29 cellular contexts compared by ENCODE assay signal in genomic region chr2:148998162-148998830, GRCh38. TPM values are rescaled to one million over a fixed set of nuclear protein-coding genes. Genes with fewer than 3 reads are reported as not detected.
A peak's percentile ranks its signal among the peaks of the same experiment; 100 is the strongest.
DNase-seq lines count a peak whose midpoint lies in the region; ATAC-seq and TF ChIP-seq lines count a peak whose summit lies in the region.
"Had no signal": no experiment of that assay in that cellular context is flagged by ENCODE, and none has a peak within 500 bp of the region (broad histone marks: within the 10 kb centered on the region; RNA-seq: fewer than 3 reads in every experiment).

No MANE protein-coding gene starts in this region.

- H3K36me3 Mint-ChIP-seq in WTC11: peaks cover 61% of the 10 kb centered on the region
- H3K36me3 Mint-ChIP-seq: CD14-positive monocyte had no signal

- intact Hi-C loops in Right ventricle myocardium inferior (cut with DNase I) (no loop called here), cardiac septum (cut with DNase I) (no loop called here), heart right ventricle (cut with DNase I) (loop anchor here in 7 of 10 donors (10.0 kb wide), 6 partner anchors 353 to 1063 kb away; partner anchors contain the start of gene EPC2 (in 1 of the 7)), aorta (cut with DNase I) (loop anchor here in 1 of 2 donors (10.0 kb wide), 2 partner anchors 433 to 1013 kb away; no protein-coding TSS in a partner anchor)

- H3K27ac Mint-ChIP-seq in WTC11: peak overlapping the region; percentile 63; the same call in 1 of the 2 replicates
- H3K27ac Mint-ChIP-seq: effector memory CD8-positive, alpha-beta T cell had no signal

- H3K4me3 ChIP-seq in heart right ventricle (no peak overlapping the region), aorta (ENCODE audit: low read length in 2 of 2) (no peak overlapping the region)
- H3K4me3 ChIP-seq: left lung, prostate gland, sigmoid colon, upper lobe of left lung had no signal

- DNase-seq in Right ventricle myocardium inferior (ENCODE audit: missing footprints): no peak
- no peak for DNase-seq in cardiac septum (ENCODE audit: low spot score)
- no peak for DNase-seq in WTC11 (ENCODE audit: low spot score)
- peak; percentile 27 to 48 for DNase-seq in heart right ventricle
- DNase-seq in aorta: no peak
- no peak for DNase-seq in UCSD-AML1 (lab: John Stamatoyannopoulos, UW; ENCODE audit: unreplicated experiment)
- DNase-seq in epidermal melanocyte (ENCODE audit: insufficient read length, low spot score): no peak
- DNase-seq in 8988T: no peak
- DNase-seq: activated CD4-positive, alpha-beta T cell treated with anti-CD3 and anti-CD28 coated beads for 4 hours; activated CD8-positive, alpha-beta memory T cell treated with anti-CD3 and anti-CD28 coated beads for 24 hours; activated effector memory CD4-positive, alpha-beta T cell treated with Interleukin-2 at 50 U/mL for 16 hours; activated T-cell treated with anti-CD3 and anti-CD28 coated beads for 4 hours; Caco-2; cortex of kidney; DND-41; effector memory CD8-positive, alpha-beta T cell; GOT3; islet precursor cell; left lung; mesendoderm; NCI-H187; NCI-H526; SIG-M5; sigmoid colon; stimulated activated CD4-positive, alpha-beta T cell treated with anti-CD3 and anti-CD28 coated beads, Interleukin-4, amount 100 ng/mL, for 24 hours had no signal

- H3K36me3 ChIP-seq in heart right ventricle (no peaks in the 10 kb centered on the region), aorta (ENCODE audit: control insufficient read depth in 1 of 2, insufficient read depth in 2 of 2, low read length in 1 of 2) (no peaks in the 10 kb centered on the region)
- H3K36me3 ChIP-seq: left lung, prostate gland, sigmoid colon, upper lobe of left lung had no signal

- CTCF ChIA-PET in WTC11 (lab: Charles Lee): no interaction called here

- no peaks in the 10 kb centered on the region for H3K27me3 Mint-ChIP-seq in WTC11 (ENCODE audit: low read depth)

- peaks cover 0 to 8% (median 0%) of the 10 kb centered on the region in 9 donors for H3K4me1 ChIP-seq in heart right ventricle
- no peaks in the 10 kb centered on the region for H3K4me1 ChIP-seq in aorta (ENCODE audit: control insufficient read depth in 1 of 2, insufficient read depth in 2 of 2, low read length in 2 of 2)
- H3K4me1 ChIP-seq: left lung, sigmoid colon, upper lobe of left lung had no signal

- 63 to 72% methylated on average over 16 of the region's 16 CpGs for WGBS in heart right ventricle, 2 donors
- 57 to 59% methylated on average over 16 of the region's 16 CpGs for WGBS in aorta, 2 donors

- POLR2A ChIA-PET in WTC11 (lab: Charles Lee): no interaction called here

- ATAC-seq in Right ventricle myocardium inferior (peak; percentile 53), WTC11 (no peak), heart right ventricle (peak in 7 of 8 donors; percentile 29 to 83 (median 44)), aorta (ENCODE audit: low FRiP score) (peak; percentile 39)
- ATAC-seq: activated naive CD4-positive, alpha-beta T cell treated with anti-CD3 and anti-CD28 coated beads, Interleukin-2, amount 50 U/mL, for 72 hours; effector memory CD8-positive, alpha-beta T cell; left lung had no signal

- TF ChIP-seq CTCF in WTC11 (IDR thresholded peaks at IDR 0.05): no peak
- TF ChIP-seq CTCF in heart right ventricle (IDR thresholded peaks at IDR 0.05): no peak

- peaks cover 47% of the 10 kb centered on the region for H3K4me1 Mint-ChIP-seq in WTC11

- H3K27me3 ChIP-seq in heart right ventricle (peaks cover 0 to 12% (median 9%) of the 10 kb centered on the region in 7 donors), aorta (ENCODE audit: control insufficient read depth in 1 of 2, insufficient read depth in 2 of 2, low read length in 1 of 2) (no peaks in the 10 kb centered on the region)
- H3K27me3 ChIP-seq: upper lobe of left lung had no signal

- H3K27ac ChIP-seq in heart right ventricle (no peak overlapping the region), aorta (ENCODE audit: low read depth in 1 of 2, low read length in 2 of 2) (no peak overlapping the region)
- H3K27ac ChIP-seq: left lung, sigmoid colon, upper lobe of left lung had no signal

- H3K9me3 ChIP-seq in heart right ventricle: no peaks in the 10 kb centered on the region
- H3K9me3 ChIP-seq in aorta (ENCODE audit: control insufficient read depth, low read length): no peaks in the 10 kb centered on the region
- H3K9me3 ChIP-seq: Caco-2, left lung, prostate gland, sigmoid colon, upper lobe of left lung had no signal

- peaks cover 18% of the 10 kb centered on the region for H3K9me3 Mint-ChIP-seq in WTC11
- H3K9me3 Mint-ChIP-seq: activated naive CD4-positive, alpha-beta T cell treated with anti-CD3 and anti-CD28 coated beads, Interleukin-2, amount 50 U/mL, for 72 hours; CD14-positive monocyte; effector memory CD8-positive, alpha-beta T cell had no signal

- H3K4me3 Mint-ChIP-seq in WTC11: peak overlapping the region; percentile 25; the same call in 1 of the 2 replicates
- H3K4me3 Mint-ChIP-seq: CD14-positive monocyte; effector memory CD8-positive, alpha-beta T cell had no signal

TF ChIP-seq in WTC11, 78 proteins besides CTCF, POLR2A, EP300 and RAD21:
- TF ChIP-seq ZNF121 (CRISPR knock-in tag; IDR thresholded peaks at IDR 0.05) (0 out of 2 replicates have a peak, but pooled peaks have one; percentile 4), ATF3 (CRISPR knock-in tag; conservative IDR thresholded peaks at IDR 0.05) (no peak), NFATC4 (CRISPR knock-in tag; IDR thresholded peaks at IDR 0.05) (no peak)

RNA-seq across cellular contexts. Expression of gene LYPD6B, which starts 40.2 kb away (rescaled TPM):
- total RNA-seq in Right ventricle myocardium inferior (not detected), cardiac septum (not detected), WTC11 (2021) (1.6 to 1.9 TPM (median 1.8 TPM) in 3 replicates), heart right ventricle (under 1 TPM in 1 of 10 donors, not detected in 9; 0.21 TPM), aorta (not detected)
- polyA plus RNA-seq in heart right ventricle (not detected), aorta (under 1 TPM in 1 of 2 donors, not detected in 1; 0.26 TPM)
- total RNA-seq: activated naive CD4-positive, alpha-beta T cell treated with anti-CD3 and anti-CD28 coated beads, Interleukin-2, amount 50 U/mL, for 72 hours had no signal
- polyA plus RNA-seq: CD14-positive monocyte had no signal

Comparison
In these comparisons a context has a peak if more than half of its experiments do, and no peak if none do; other contexts are left out.
1. DNase-seq: peak in heart right ventricle (2 of 2); none in Right ventricle myocardium inferior (single experiment), cardiac septum (single experiment), WTC11 (single experiment), aorta (0 of 2), UCSD-AML1 (single experiment), epidermal melanocyte (single experiment) and 8988T (single experiment).
2. intact Hi-C loops: an anchor here in heart right ventricle (10.0 kb wide); none called in Right ventricle myocardium inferior and cardiac septum.